19 cellular contexts compared by ENCODE assay signal in the genomic region with DNA sequence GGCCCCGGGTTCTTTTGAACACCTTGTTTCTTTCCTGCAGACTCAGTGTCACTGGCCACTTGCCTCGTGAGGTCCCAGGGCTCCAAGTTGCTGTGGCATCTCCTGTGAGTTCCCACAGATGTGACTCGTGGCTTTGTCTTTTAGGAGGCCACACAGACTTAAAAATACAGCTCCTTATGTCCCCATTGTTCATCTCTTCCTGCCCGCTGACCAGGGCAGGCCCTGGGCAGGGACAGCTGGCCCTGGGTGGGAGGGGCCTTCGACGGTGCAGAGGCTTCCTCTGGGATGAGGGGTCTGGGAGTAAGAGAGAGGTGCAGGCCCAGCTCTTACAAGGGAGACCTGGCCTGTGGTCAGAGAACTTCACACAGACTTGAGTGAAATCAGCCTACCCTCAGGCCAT. TPM values are rescaled to one million over a fixed set of nuclear protein-coding genes. Genes with fewer than 3 reads are reported as not detected.
A peak's percentile ranks its signal among the peaks of the same experiment; 100 is the strongest.
DNase-seq lines count a peak whose midpoint lies in the region; ATAC-seq and TF ChIP-seq lines count a peak whose summit lies in the region.
"Had no signal": no experiment of that assay in that cellular context is flagged by ENCODE, and none has a peak within 500 bp of the region (broad histone marks: within the 10 kb centered on the region; RNA-seq: fewer than 3 reads in every experiment).

No MANE protein-coding gene starts in this region.

- no peak for DNase-seq in activated T-cell treated with anti-CD3 and anti-CD28 coated beads, Interleukin-2, amount 50 U/mL, for 24 hours
- no peak for DNase-seq in activated T-cell treated with anti-CD3 and anti-CD28 coated beads, Interleukin-2, amount 50 U/mL, for 1 hour
- DNase-seq in activated CD8-positive, alpha-beta T cell treated with anti-CD3 and anti-CD28 coated beads for 36 hours: no peak
- DNase-seq in left lobe of liver (ENCODE audit: low spot score): no peak
- DNase-seq in stimulated activated effector memory CD8-positive, alpha-beta T cell treated with anti-CD3 and anti-CD28 coated beads, Interleukin-12 subunit alpha, Interleukin-12 subunit beta, amount 100 ng/mL, for 72 hours (ENCODE audit: low spot score in 2 of 2): no peak
- no peak for DNase-seq in lower leg skin (ENCODE audit: low spot score in 2 of 2)
- no peak for DNase-seq in germinal center (ENCODE audit: low spot score)
- DNase-seq: activated B cell treated with CpG ODN at 0.5 μM for 24 hours; effector CD8-positive, alpha-beta T cell; hippocampal formation; left cardiac atrium; NCI-H2029 treated with DMSO at 0.1 percent for 48 hours; SHP77 treated with DMSO at 0.1 percent for 48 hours; small intestine; T-helper 2 cell; transverse colon had no signal

- 71 to 75% methylated on average over 6 of the region's 6 CpGs for WGBS in lower leg skin, 2 donors

- CTCF ChIA-PET in activated CD8-positive, alpha-beta T cell treated with anti-CD3 and anti-CD28 coated beads for 36 hours (lab: Charles Lee): interaction anchor here (1.2 to 1.7 kb wide), 3 partner anchors 8 to 14 kb away, joined by 4 to 5 read pairs (median 5); no protein-coding TSS in a partner anchor

- ATAC-seq in activated CD8-positive, alpha-beta T cell treated with anti-CD3 and anti-CD28 coated beads for 36 hours: no peak
- ATAC-seq in left lobe of liver (peak; percentile 15), GM21367 (IDR thresholded peaks at IDR 0.05; ENCODE audit: unreplicated experiment) (no peak)
- no peak for ATAC-seq in stimulated activated effector memory CD8-positive, alpha-beta T cell treated with anti-CD3 and anti-CD28 coated beads, Interleukin-12 subunit alpha, Interleukin-12 subunit beta, amount 100 ng/mL, for 72 hours
- ATAC-seq: activated naive CD4-positive, alpha-beta T cell treated with anti-CD3 and anti-CD28 coated beads, Interleukin-2, amount 50 U/mL, for 72 hours; K562; left cardiac atrium had no signal

- H3K36me3 Mint-ChIP-seq in activated T-cell treated with anti-CD3 and anti-CD28 coated beads, Interleukin-2, amount 50 U/mL, for 24 hours (ENCODE audit: low read depth): peaks cover 50% of the 10 kb centered on the region
- H3K36me3 Mint-ChIP-seq in activated CD8-positive, alpha-beta T cell treated with anti-CD3 and anti-CD28 coated beads for 36 hours (ENCODE audit: low read depth): peaks cover 18% of the 10 kb centered on the region
- H3K36me3 Mint-ChIP-seq in stimulated activated effector memory CD8-positive, alpha-beta T cell treated with anti-CD3 and anti-CD28 coated beads, Interleukin-12 subunit alpha, Interleukin-12 subunit beta, amount 100 ng/mL, for 72 hours: no peaks in the 10 kb centered on the region

- H3K4me3 ChIP-seq in lower leg skin (ENCODE audit: low read depth, poor library complexity, severe bottlenecking): no peak overlapping the region
- H3K4me3 ChIP-seq: K562, transverse colon had no signal

- H3K27ac Mint-ChIP-seq in activated T-cell treated with anti-CD3 and anti-CD28 coated beads, Interleukin-2, amount 50 U/mL, for 24 hours: peak overlapping the region; percentile 55
- peak overlapping the region; percentile 82 for H3K27ac Mint-ChIP-seq in activated CD8-positive, alpha-beta T cell treated with anti-CD3 and anti-CD28 coated beads for 36 hours
- H3K27ac Mint-ChIP-seq in stimulated activated effector memory CD8-positive, alpha-beta T cell treated with anti-CD3 and anti-CD28 coated beads, Interleukin-12 subunit alpha, Interleukin-12 subunit beta, amount 100 ng/mL, for 72 hours: peak overlapping the region; percentile 74

- POLR2A ChIA-PET in activated CD8-positive, alpha-beta T cell treated with anti-CD3 and anti-CD28 coated beads for 36 hours (lab: Charles Lee): interaction anchor here (3.1 kb wide), 1 partner anchor 9 kb away, joined by 20 read pairs; no protein-coding TSS in a partner anchor

- TF ChIP-seq CTCF in activated CD8-positive, alpha-beta T cell treated with anti-CD3 and anti-CD28 coated beads for 36 hours (IDR thresholded peaks at IDR 0.05): no peak
- no peak for TF ChIP-seq CTCF in lower leg skin (IDR thresholded peaks at IDR 0.05)

- no peaks in the 10 kb centered on the region for H3K27me3 Mint-ChIP-seq in activated T-cell treated with anti-CD3 and anti-CD28 coated beads, Interleukin-2, amount 50 U/mL, for 24 hours
- H3K27me3 Mint-ChIP-seq in activated CD8-positive, alpha-beta T cell treated with anti-CD3 and anti-CD28 coated beads for 36 hours: no peaks in the 10 kb centered on the region
- H3K27me3 Mint-ChIP-seq: activated B cell treated with CpG ODN at 0.5 μM for 24 hours had no signal

- H3K4me3 Mint-ChIP-seq in activated T-cell treated with anti-CD3 and anti-CD28 coated beads, Interleukin-2, amount 50 U/mL, for 24 hours: no peak overlapping the region
- H3K4me3 Mint-ChIP-seq in activated CD8-positive, alpha-beta T cell treated with anti-CD3 and anti-CD28 coated beads for 36 hours: no peak overlapping the region
- H3K4me3 Mint-ChIP-seq in stimulated activated effector memory CD8-positive, alpha-beta T cell treated with anti-CD3 and anti-CD28 coated beads, Interleukin-12 subunit alpha, Interleukin-12 subunit beta, amount 100 ng/mL, for 72 hours: no peak overlapping the region
- H3K4me3 Mint-ChIP-seq: activated B cell treated with CpG ODN at 0.5 μM for 24 hours had no signal

- H3K9me3 Mint-ChIP-seq in activated T-cell treated with anti-CD3 and anti-CD28 coated beads, Interleukin-2, amount 50 U/mL, for 24 hours: no peaks in the 10 kb centered on the region
- no peaks in the 10 kb centered on the region for H3K9me3 Mint-ChIP-seq in activated CD8-positive, alpha-beta T cell treated with anti-CD3 and anti-CD28 coated beads for 36 hours
- H3K9me3 Mint-ChIP-seq in stimulated activated effector memory CD8-positive, alpha-beta T cell treated with anti-CD3 and anti-CD28 coated beads, Interleukin-12 subunit alpha, Interleukin-12 subunit beta, amount 100 ng/mL, for 72 hours: no peaks in the 10 kb centered on the region
- H3K9me3 Mint-ChIP-seq: activated B cell treated with CpG ODN at 0.5 μM for 24 hours; activated naive CD4-positive, alpha-beta T cell treated with anti-CD3 and anti-CD28 coated beads, Interleukin-2, amount 50 U/mL, for 72 hours had no signal

- TF ChIP-seq POLR2A in lower leg skin (IDR thresholded peaks at IDR 0.05): no peak

- intact Hi-C loops in activated CD8-positive, alpha-beta T cell treated with anti-CD3 and anti-CD28 coated beads for 36 hours (cut with micrococcal nuclease): no loop called here
- intact Hi-C loops in lower leg skin (cut with DNase I; ENCODE audit: low total_unique reads): no loop called here

- H3K4me1 Mint-ChIP-seq in activated T-cell treated with anti-CD3 and anti-CD28 coated beads, Interleukin-2, amount 50 U/mL, for 24 hours (ENCODE audit: low read depth): peaks cover 98% of the 10 kb centered on the region
- peaks cover 88% of the 10 kb centered on the region for H3K4me1 Mint-ChIP-seq in activated CD8-positive, alpha-beta T cell treated with anti-CD3 and anti-CD28 coated beads for 36 hours (ENCODE audit: low read depth)
- H3K4me1 Mint-ChIP-seq in stimulated activated effector memory CD8-positive, alpha-beta T cell treated with anti-CD3 and anti-CD28 coated beads, Interleukin-12 subunit alpha, Interleukin-12 subunit beta, amount 100 ng/mL, for 72 hours: peaks cover 74% of the 10 kb centered on the region

RNA-seq across cellular contexts. Expression of gene LDLRAP1, which starts 15.6 kb away (rescaled TPM):
- 10 to 100 TPM; 13.4 to 14.5 TPM for total RNA-seq in activated CD8-positive, alpha-beta T cell treated with anti-CD3 and anti-CD28 coated beads for 36 hours
- total RNA-seq in left lobe of liver (23.4 TPM), lower leg skin (10 to 100 TPM; 26.9 to 36.7 (median 27.2) TPM)

RNA-seq across cellular contexts. Expression of gene MAN1C1, which starts 57.6 kb away (rescaled TPM):
- 1 to 10 TPM; 3.7 to 4.4 TPM for total RNA-seq in activated CD8-positive, alpha-beta T cell treated with anti-CD3 and anti-CD28 coated beads for 36 hours
- total RNA-seq in left lobe of liver (39.4 TPM), lower leg skin (1 to 10 TPM; 5.9 to 7.3 (median 6.6) TPM)
